1 cellular context compared by ENCODE assay signal in the genomic region with DNA sequence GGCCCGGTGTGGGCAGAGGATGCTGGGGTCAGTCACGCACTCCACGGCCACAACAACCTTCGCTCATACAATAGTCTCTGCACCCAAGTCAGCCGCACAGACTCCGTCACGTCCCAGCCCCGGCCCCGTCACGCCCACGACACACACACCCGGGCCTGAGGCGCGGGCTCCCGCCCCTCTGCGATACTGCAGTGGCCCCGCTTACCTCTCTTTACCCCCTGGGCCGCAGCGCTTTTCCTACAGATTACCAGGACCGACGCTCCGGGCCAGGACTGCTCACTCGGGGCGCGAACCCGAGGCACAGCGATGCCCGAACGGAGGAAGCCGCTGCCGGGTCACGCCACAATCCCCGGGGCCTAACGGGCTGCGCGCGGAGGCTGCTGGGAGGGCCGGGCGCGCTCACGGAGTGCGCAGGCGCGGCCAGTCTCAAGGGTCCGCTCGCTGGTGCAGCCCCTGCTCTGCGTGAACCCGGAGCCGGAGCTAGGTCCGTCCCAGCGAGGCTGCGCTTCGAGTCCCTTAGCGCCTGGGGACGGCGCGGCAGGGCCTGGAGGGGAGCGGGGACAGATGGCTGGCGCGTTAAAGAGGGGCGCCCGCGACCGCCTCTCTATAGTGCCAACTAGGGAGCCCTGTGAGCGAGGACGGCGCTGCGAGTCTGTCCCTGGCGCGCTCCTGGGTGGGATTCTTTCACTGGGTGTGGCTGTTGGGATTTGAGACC.
TF ChIP-seq lines count a peak whose summit lies in the region.

A gene (minus strand): TSS at position 358 of the 715 bp plus-strand sequence. CDS start 8,855 bp downstream, outside the sequence.

TF ChIP-seq in HepG2, 621 proteins besides CTCF, POLR2A, EP300 and RAD21 (continued from another document):
- TF ChIP-seq, protein P1, sequence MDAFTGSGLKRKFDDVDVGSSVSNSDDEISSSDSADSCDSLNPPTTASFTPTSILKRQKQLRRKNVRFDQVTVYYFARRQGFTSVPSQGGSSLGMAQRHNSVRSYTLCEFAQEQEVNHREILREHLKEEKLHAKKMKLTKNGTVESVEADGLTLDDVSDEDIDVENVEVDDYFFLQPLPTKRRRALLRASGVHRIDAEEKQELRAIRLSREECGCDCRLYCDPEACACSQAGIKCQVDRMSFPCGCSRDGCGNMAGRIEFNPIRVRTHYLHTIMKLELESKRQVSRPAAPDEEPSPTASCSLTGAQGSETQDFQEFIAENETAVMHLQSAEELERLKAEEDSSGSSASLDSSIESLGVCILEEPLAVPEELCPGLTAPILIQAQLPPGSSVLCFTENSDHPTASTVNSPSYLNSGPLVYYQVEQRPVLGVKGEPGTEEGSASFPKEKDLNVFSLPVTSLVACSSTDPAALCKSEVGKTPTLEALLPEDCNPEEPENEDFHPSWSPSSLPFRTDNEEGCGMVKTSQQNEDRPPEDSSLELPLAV (CRISPR knock-in tag; conservative IDR thresholded peaks at IDR 0.05; ENCODE audit: low read depth) = no peak
- TF ChIP-seq ZNF430 (CRISPR knock-in tag; IDR thresholded peaks at IDR 0.05) (peak; percentile 82), SALL1 (CRISPR knock-in tag; IDR thresholded peaks at IDR 0.05) (peak; percentile 56), ZNF263 (CRISPR knock-in tag; IDR thresholded peaks at IDR 0.05) (peak; percentile 24; the same call in 1 of the 2 replicates), HMG20B (CRISPR knock-in tag; conservative IDR thresholded peaks at IDR 0.05) (no peak), ZMYM2 (CRISPR knock-in tag; IDR thresholded peaks at IDR 0.05) (0 out of 2 replicates have a peak, but pooled peaks have one; percentile 56), ZNF816 (CRISPR knock-in tag; IDR thresholded peaks at IDR 0.05; ENCODE audit: borderline replicate concordance) (no peak), ZNF564 (CRISPR knock-in tag; IDR thresholded peaks at IDR 0.05) (peak; percentile 47), RBFOX2 (IDR thresholded peaks at IDR 0.05; ENCODE audit: low read depth, low read length) (peak; percentile 88), MED8 (CRISPR knock-in tag; IDR thresholded peaks at IDR 0.05; ENCODE audit: insufficient replicate concordance) (no peak)
- TF ChIP-seq, protein P2, sequence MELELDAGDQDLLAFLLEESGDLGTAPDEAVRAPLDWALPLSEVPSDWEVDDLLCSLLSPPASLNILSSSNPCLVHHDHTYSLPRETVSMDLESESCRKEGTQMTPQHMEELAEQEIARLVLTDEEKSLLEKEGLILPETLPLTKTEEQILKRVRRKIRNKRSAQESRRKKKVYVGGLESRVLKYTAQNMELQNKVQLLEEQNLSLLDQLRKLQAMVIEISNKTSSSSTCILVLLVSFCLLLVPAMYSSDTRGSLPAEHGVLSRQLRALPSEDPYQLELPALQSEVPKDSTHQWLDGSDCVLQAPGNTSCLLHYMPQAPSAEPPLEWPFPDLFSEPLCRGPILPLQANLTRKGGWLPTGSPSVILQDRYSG (CRISPR knock-in tag; IDR thresholded peaks at IDR 0.05) = no peak
- TF ChIP-seq, protein P3, sequence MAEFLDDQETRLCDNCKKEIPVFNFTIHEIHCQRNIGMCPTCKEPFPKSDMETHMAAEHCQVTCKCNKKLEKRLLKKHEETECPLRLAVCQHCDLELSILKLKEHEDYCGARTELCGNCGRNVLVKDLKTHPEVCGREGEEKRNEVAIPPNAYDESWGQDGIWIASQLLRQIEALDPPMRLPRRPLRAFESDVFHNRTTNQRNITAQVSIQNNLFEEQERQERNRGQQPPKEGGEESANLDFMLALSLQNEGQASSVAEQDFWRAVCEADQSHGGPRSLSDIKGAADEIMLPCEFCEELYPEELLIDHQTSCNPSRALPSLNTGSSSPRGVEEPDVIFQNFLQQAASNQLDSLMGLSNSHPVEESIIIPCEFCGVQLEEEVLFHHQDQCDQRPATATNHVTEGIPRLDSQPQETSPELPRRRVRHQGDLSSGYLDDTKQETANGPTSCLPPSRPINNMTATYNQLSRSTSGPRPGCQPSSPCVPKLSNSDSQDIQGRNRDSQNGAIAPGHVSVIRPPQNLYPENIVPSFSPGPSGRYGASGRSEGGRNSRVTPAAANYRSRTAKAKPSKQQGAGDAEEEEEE (CRISPR knock-in tag; IDR thresholded peaks at IDR 0.05; ENCODE audit: borderline replicate concordance) = 0 out of 2 replicates have a peak, but pooled peaks have one; percentile 25
- TF ChIP-seq, protein P4, sequence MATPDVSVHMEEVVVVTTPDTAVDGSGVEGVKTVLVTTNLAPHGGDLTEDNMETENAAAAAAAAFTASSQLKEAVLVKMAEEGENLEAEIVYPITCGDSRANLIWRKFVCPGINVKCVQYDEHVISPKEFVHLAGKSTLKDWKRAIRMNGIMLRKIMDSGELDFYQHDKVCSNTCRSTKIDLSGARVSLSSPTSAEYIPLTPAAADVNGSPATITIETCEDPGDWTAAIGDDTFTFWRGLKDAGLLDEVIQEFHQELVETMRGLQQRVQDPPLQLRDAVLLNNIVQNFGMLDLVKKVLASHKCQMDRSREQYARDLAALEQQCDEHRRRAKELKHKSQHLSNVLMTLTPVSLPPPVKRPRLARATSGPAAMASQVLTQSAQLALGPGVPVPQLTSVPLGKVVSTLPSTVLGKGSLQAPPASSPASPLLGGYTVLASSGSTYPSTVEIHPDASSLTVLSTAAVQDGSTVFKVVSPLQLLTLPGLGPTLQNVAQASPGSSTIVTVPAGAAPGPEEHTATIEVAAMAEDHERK (CRISPR knock-in tag; IDR thresholded peaks at IDR 0.05; ENCODE audit: low read depth) = no peak
- TF ChIP-seq, protein P5, sequence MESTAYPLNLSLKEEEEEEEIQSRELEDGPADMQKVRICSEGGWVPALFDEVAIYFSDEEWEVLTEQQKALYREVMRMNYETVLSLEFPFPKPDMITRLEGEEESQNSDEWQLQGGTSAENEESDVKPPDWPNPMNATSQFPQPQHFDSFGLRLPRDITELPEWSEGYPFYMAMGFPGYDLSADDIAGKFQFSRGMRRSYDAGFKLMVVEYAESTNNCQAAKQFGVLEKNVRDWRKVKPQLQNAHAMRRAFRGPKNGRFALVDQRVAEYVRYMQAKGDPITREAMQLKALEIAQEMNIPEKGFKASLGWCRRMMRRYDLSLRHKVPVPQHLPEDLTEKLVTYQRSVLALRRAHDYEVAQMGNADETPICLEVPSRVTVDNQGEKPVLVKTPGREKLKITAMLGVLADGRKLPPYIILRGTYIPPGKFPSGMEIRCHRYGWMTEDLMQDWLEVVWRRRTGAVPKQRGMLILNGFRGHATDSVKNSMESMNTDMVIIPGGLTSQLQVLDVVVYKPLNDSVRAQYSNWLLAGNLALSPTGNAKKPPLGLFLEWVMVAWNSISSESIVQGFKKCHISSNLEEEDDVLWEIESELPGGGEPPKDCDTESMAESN (CRISPR knock-in tag; conservative IDR thresholded peaks at IDR 0.05) = peak; percentile 56; the same call in 1 of the 2 replicates
- TF ChIP-seq, protein P6, sequence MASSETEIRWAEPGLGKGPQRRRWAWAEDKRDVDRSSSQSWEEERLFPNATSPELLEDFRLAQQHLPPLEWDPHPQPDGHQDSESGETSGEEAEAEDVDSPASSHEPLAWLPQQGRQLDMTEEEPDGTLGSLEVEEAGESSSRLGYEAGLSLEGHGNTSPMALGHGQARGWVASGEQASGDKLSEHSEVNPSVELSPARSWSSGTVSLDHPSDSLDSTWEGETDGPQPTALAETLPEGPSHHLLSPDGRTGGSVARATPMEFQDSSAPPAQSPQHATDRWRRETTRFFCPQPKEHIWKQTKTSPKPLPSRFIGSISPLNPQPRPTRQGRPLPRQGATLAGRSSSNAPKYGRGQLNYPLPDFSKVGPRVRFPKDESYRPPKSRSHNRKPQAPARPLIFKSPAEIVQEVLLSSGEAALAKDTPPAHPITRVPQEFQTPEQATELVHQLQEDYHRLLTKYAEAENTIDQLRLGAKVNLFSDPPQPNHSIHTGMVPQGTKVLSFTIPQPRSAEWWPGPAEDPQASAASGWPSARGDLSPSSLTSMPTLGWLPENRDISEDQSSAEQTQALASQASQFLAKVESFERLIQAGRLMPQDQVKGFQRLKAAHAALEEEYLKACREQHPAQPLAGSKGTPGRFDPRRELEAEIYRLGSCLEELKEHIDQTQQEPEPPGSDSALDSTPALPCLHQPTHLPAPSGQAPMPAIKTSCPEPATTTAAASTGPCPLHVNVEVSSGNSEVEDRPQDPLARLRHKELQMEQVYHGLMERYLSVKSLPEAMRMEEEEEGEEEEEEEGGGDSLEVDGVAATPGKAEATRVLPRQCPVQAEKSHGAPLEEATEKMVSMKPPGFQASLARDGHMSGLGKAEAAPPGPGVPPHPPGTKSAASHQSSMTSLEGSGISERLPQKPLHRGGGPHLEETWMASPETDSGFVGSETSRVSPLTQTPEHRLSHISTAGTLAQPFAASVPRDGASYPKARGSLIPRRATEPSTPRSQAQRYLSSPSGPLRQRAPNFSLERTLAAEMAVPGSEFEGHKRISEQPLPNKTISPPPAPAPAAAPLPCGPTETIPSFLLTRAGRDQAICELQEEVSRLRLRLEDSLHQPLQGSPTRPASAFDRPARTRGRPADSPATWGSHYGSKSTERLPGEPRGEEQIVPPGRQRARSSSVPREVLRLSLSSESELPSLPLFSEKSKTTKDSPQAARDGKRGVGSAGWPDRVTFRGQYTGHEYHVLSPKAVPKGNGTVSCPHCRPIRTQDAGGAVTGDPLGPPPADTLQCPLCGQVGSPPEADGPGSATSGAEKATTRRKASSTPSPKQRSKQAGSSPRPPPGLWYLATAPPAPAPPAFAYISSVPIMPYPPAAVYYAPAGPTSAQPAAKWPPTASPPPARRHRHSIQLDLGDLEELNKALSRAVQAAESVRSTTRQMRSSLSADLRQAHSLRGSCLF (CRISPR knock-in tag; IDR thresholded peaks at IDR 0.05; ENCODE audit: borderline replicate concordance) = no peak
TF ChIP-seq in HepG2: peak in this region for 123.
